ENCODE assay signal across 9 cellular contexts in genomic region chr20:20017852-20018245, GRCh38. TPM values are rescaled to one million over a fixed set of nuclear protein-coding genes. Genes with fewer than 3 reads are reported as not detected.
DNase-seq lines count a peak whose midpoint lies in the region; TF ChIP-seq lines count a peak whose summit lies in the region.
"Had no signal": no experiment of that assay in that cellular context is flagged by ENCODE, and none has a peak within 500 bp of the region (broad histone marks: within the 10 kb centered on the region; RNA-seq: fewer than 3 reads in every experiment).

No MANE protein-coding gene starts in this region.

- 10 to 21% methylated on average over 6 to 16 of the region's 16 CpGs for WGBS in endodermal cell (ENCODE audit: insufficient coverage in 1 of 2, insufficient read length in 1 of 2), 2 experiments

- H3K36me3 Mint-ChIP-seq in Caco-2 (ENCODE audit: insufficient read depth, unreplicated experiment) (peaks cover 33% of the 10 kb centered on the region), endodermal cell (ENCODE audit: low read depth) (peaks cover 11% of the 10 kb centered on the region), nephron (ENCODE audit: low read depth) (peaks cover 9% of the 10 kb centered on the region)

- no peak for DNase-seq in Caco-2
- DNase-seq in HFF-Myc (ENCODE audit: extremely low read depth, low read depth), result no peak
- DNase-seq in RPMI8226, result peak; percentile 42
- DNase-seq in endodermal cell, result no peak
- DNase-seq in NCI-H2107 (lab: John Stamatoyannopoulos, UW), result no peak
- no peak for DNase-seq in NCI-H446 treated with DMSO at 0.1 percent for 48 hours (lab: John Stamatoyannopoulos, UW)
- no peak for DNase-seq in hypothalamus (lab: John Stamatoyannopoulos, UW)

- H3K4me3 Mint-ChIP-seq in Caco-2 (ENCODE audit: unreplicated experiment) (peak overlapping the region; percentile 90), endodermal cell (peak overlapping the region; percentile 80), nephron (peak overlapping the region; percentile 80 to 91 (median 90))

- intact Hi-C loops in Caco-2 (cut with micrococcal nuclease; ENCODE audit: unreplicated experiment), result loop anchor here (5.0 kb wide), 1 partner anchor 231 kb away; no protein-coding TSS in a partner anchor

- POLR2A ChIA-PET in Caco-2 (lab: Charles Lee), result interaction anchor here (1.7 to 2.2 kb wide), 2 partner anchors 34 to 43 kb away, joined by 6 to 12 read pairs; partner anchors contain the start of genes CFAP61 and CRNKL1

- peak overlapping the region; percentile 62 for H3K9ac ChIP-seq in endodermal cell (ENCODE audit: extremely low read depth, low read length, poor library complexity, severe bottlenecking)

- H3K27me3 Mint-ChIP-seq in Caco-2 (ENCODE audit: insufficient read depth, unreplicated experiment) (no peaks in the 10 kb centered on the region), endodermal cell (ENCODE audit: insufficient read depth) (no peaks in the 10 kb centered on the region), nephron (ENCODE audit: low read depth) (peaks cover 4% of the 10 kb centered on the region)

- peaks cover 21% of the 10 kb centered on the region for H3K4me1 ChIP-seq in Caco-2
- peaks cover 4% of the 10 kb centered on the region for H3K4me1 ChIP-seq in endodermal cell (ENCODE audit: control insufficient read depth, insufficient read depth, low read length)

- H3K4me1 Mint-ChIP-seq in Caco-2 (ENCODE audit: low read depth, unreplicated experiment) (peaks cover 8% of the 10 kb centered on the region), endodermal cell (peaks cover 22% of the 10 kb centered on the region), nephron (peaks cover 39% of the 10 kb centered on the region)

- H3K4me3 ChIP-seq in Caco-2 (ENCODE audit: low read depth, low read length) (peak overlapping the region; percentile 83), HFF-Myc (replicated peaks; ENCODE audit: low read depth, low read length) (peak overlapping the region; percentile 95), endodermal cell (ENCODE audit: low read length) (peak overlapping the region; percentile 95)

- CTCF ChIA-PET in Caco-2 (lab: Charles Lee), result interaction anchor here (0.6 to 3.1 kb wide), 3 partner anchors 34 to 253 kb away, joined by 4 to 17 read pairs (median 5); partner anchors contain the start of genes CFAP61 and CRNKL1

- H3K9me3 ChIP-seq in Caco-2 (no peaks in the 10 kb centered on the region), endodermal cell (ENCODE audit: control insufficient read depth, low read length) (no peaks in the 10 kb centered on the region)

- H3K27me3 ChIP-seq in Caco-2 (replicated peaks; ENCODE audit: control insufficient read depth, insufficient read depth, low read length) (no peaks in the 10 kb centered on the region), endodermal cell (ENCODE audit: control insufficient read depth, insufficient read depth, low read length, poor library complexity, severe bottlenecking) (no peaks in the 10 kb centered on the region)

- BruUV-seq in Caco-2 (replicated peaks; lab: Mats Ljungman, UMichigan), result no TSS peak

- H3K36me3 ChIP-seq in Caco-2 (ENCODE audit: control insufficient read depth, insufficient read depth, low read length), result no peaks in the 10 kb centered on the region
- no peaks in the 10 kb centered on the region for H3K36me3 ChIP-seq in endodermal cell (ENCODE audit: control insufficient read depth, insufficient read depth, low read length)

- peak overlapping the region; percentile 0 for H3K27ac Mint-ChIP-seq in Caco-2 (ENCODE audit: unreplicated experiment)
- no peak overlapping the region for H3K27ac Mint-ChIP-seq in endodermal cell
- H3K27ac Mint-ChIP-seq in nephron, result peak overlapping the region in 2 of 3 experiments; percentile 71 to 83

- H3K27ac ChIP-seq in endodermal cell (ENCODE audit: low read depth, low read length), result no peak overlapping the region

- H3K9me3 Mint-ChIP-seq in Caco-2 (ENCODE audit: unreplicated experiment), result no peaks in the 10 kb centered on the region
- no peaks in the 10 kb centered on the region for H3K9me3 Mint-ChIP-seq in endodermal cell
- no peaks in the 10 kb centered on the region for H3K9me3 Mint-ChIP-seq in nephron

- no peak for TF ChIP-seq CTCF in Caco-2 (IDR thresholded peaks at IDR 0.05; ENCODE audit: insufficient read depth in 1 of 2, low read depth in 1 of 2, low read length in 1 of 2, severe bottlenecking in 1 of 2, unreplicated experiment in 1 of 2)
- TF ChIP-seq CTCF in HFF-Myc (IDR thresholded peaks at IDR 0.05; ENCODE audit: low read depth, low read length, missing control alignments), result no peak
- peak; percentile 55 for TF ChIP-seq CTCF in endodermal cell (conservative IDR thresholded peaks at IDR 0.05)
- TF ChIP-seq CTCF in nephron (IDR thresholded peaks at IDR 0.05; ENCODE audit: unreplicated experiment in 3 of 3), result no peak

RNA-seq across cellular contexts. Expression of gene NAA20, which starts 0.7 kb away (rescaled TPM):
- total RNA-seq in Caco-2 (2022) (77.5 and 81.5 TPM in 2 replicates), endodermal cell (10 to 100 TPM; 35.1 to 39.4 TPM)
- 37.8 TPM for polyA plus RNA-seq in endodermal cell (2013, experiment 1 of 2)
- polyA plus RNA-seq in endodermal cell (2013, experiment 2 of 2), result 40.2 TPM

RNA-seq across cellular contexts. Expression of gene CRNKL1, which starts 34.4 kb away (rescaled TPM):
- total RNA-seq in Caco-2 (2022) (27.0 and 30.6 TPM in 2 replicates), endodermal cell (10 to 100 TPM; 22.2 to 23.4 TPM)
- polyA plus RNA-seq in endodermal cell (2013, experiment 1 of 2), result 24.1 TPM
- 21.3 TPM for polyA plus RNA-seq in endodermal cell (2013, experiment 2 of 2)

RNA-seq across cellular contexts. Expression of gene CFAP61, which starts 34.5 kb away (rescaled TPM):
- total RNA-seq in Caco-2 (2022), result not detected in 2 replicates
- under 1 TPM; 0.64 to 0.73 TPM for total RNA-seq in endodermal cell
- polyA plus RNA-seq in endodermal cell (2013, experiment 1 of 2), result 0.85 TPM
- 1.5 TPM for polyA plus RNA-seq in endodermal cell (2013, experiment 2 of 2)
- total RNA-seq: T-helper 1 cell treated with Interleukin-12 subunit alpha and Interleukin-12 subunit beta and Interleukin-4 antibody, amounts not matched to agents 30 ng/mL and 1 ng/mL, for 36 hours had no signal
